Comparison of ENCODE assay signal across 24 cellular contexts in genomic region chr7:101175664-101176063, GRCh38. TPM values are rescaled to one million over a fixed set of nuclear protein-coding genes. Genes with fewer than 3 reads are reported as not detected.
"Had no signal": no experiment of that assay in that cellular context is flagged by ENCODE, and none has a peak within 500 bp of the region (broad histone marks: within the 10 kb centered on the region; RNA-seq: fewer than 3 reads in every experiment).

No MANE protein-coding gene starts in this region.

- DNase-seq: Kasumi-1, MM.1S, NCI-H1048, NCI-H1105, NCI-H1417, NCI-H146, NCI-H1694 treated with DMSO at 0.1 percent for 48 hours, NCI-H2029, NCI-H2081 treated with DMSO at 0.1 percent for 48 hours, NCI-H2171, NCI-H226, NCI-H446, NCI-H510A, NCI-H524 treated with DMSO at 0.1 percent for 48 hours, NCI-H69, NCI-H774, Right ventricle myocardium superior, RPMI8226, SIG-M5 had no signal

- H3K4me2 ChIP-seq: KMS-11 had no signal

- H3K27ac ChIP-seq: KMS-11, SJSA1, SK-N-MC had no signal

- H3K36me3 ChIP-seq: SJSA1 had no signal

- H3K4me3 ChIP-seq: SJSA1, SK-N-MC had no signal

- H3K9ac ChIP-seq: KMS-11 had no signal

- FAIRE-seq: RCC 7860 had no signal

RNA-seq across cellular contexts. Expression of gene NAT16, which starts 4.4 kb away (rescaled TPM):
- total RNA-seq: Right ventricle myocardium superior, SJSA1 had no signal

RNA-seq across cellular contexts. Expression of gene VGF, which starts 10.3 kb away (rescaled TPM):
- total RNA-seq: M059J, Right ventricle myocardium superior, SJSA1 had no signal

RNA-seq across cellular contexts. Expression of gene MOGAT3, which starts 25.2 kb away (rescaled TPM):
- total RNA-seq: M059J, Right ventricle myocardium superior, SJSA1 had no signal
